Comparison of ENCODE assay signal across 9 cellular contexts in genomic region chr2:43675646-43676321, GRCh38. TPM values are rescaled to one million over a fixed set of nuclear protein-coding genes. Genes with fewer than 3 reads are reported as not detected.
DNase-seq lines count a peak whose midpoint lies in the region; ATAC-seq lines count a peak whose summit lies in the region.
"Had no signal": no experiment of that assay in that cellular context is flagged by ENCODE, and none has a peak within 500 bp of the region (broad histone marks: within the 10 kb centered on the region; RNA-seq: fewer than 3 reads in every experiment).

No MANE protein-coding gene starts in this region.

- H3K27me3 Mint-ChIP-seq in T-helper 2 cell treated with Interferon-gamma antibody and Interleukin-4, amounts not matched to agents 5 μg/mL and 100 μg/mL, for 36 hours (ENCODE audit: low read depth) = peaks cover 4% of the 10 kb centered on the region
- peaks cover 25% of the 10 kb centered on the region for H3K27me3 Mint-ChIP-seq in activated naive CD8-positive, alpha-beta T cell treated with anti-CD3 and anti-CD28 coated beads, Interleukin-2, amount 50 U/mL, for 24 hours
- peaks cover 2 to 8% (median 7%) of the 10 kb centered on the region in 3 donors for H3K27me3 Mint-ChIP-seq in immature natural killer cell (ENCODE audit: low read depth in 3 of 3)

- no peak for DNase-seq in T-helper 2 cell treated with Interferon-gamma antibody and Interleukin-4, amounts not matched to agents 5 μg/mL and 100 μg/mL, for 36 hours (ENCODE audit: low spot score)
- DNase-seq in T-helper 2 cell (no peak), immature natural killer cell (no peak), H4 (ENCODE audit: low spot score) (no peak), NCI-H69 (lab: John Stamatoyannopoulos, UW) (no peak)
- no peak for DNase-seq in activated naive CD8-positive, alpha-beta T cell treated with anti-CD3 and anti-CD28 coated beads, Interleukin-2, amount 50 U/mL, for 24 hours
- DNase-seq: effector CD4-positive, alpha-beta T cell had no signal

- H3K36me3 ChIP-seq in stomach smooth muscle (ENCODE audit: control insufficient read depth in 2 of 2, insufficient read depth in 2 of 2, low read length in 2 of 2) = no peaks in the 10 kb centered on the region

- peak overlapping the region; percentile 79 to 89 for H3K9ac ChIP-seq in stomach smooth muscle (ENCODE audit: low read length in 2 of 2)

- H3K4me3 Mint-ChIP-seq in T-helper 2 cell treated with Interferon-gamma antibody and Interleukin-4, amounts not matched to agents 5 μg/mL and 100 μg/mL, for 36 hours = peak overlapping the region; percentile 52
- H3K4me3 Mint-ChIP-seq in activated naive CD8-positive, alpha-beta T cell treated with anti-CD3 and anti-CD28 coated beads, Interleukin-2, amount 50 U/mL, for 24 hours = peak overlapping the region; percentile 35
- peak overlapping the region in 3 of 5 donors; percentile 23 to 52 (median 38) for H3K4me3 Mint-ChIP-seq in immature natural killer cell

- H3K27ac Mint-ChIP-seq in T-helper 2 cell treated with Interferon-gamma antibody and Interleukin-4, amounts not matched to agents 5 μg/mL and 100 μg/mL, for 36 hours = no peak overlapping the region
- no peak overlapping the region for H3K27ac Mint-ChIP-seq in activated naive CD8-positive, alpha-beta T cell treated with anti-CD3 and anti-CD28 coated beads, Interleukin-2, amount 50 U/mL, for 24 hours
- H3K27ac Mint-ChIP-seq in immature natural killer cell = no peak overlapping the region

- H3K9me3 ChIP-seq in stomach smooth muscle (ENCODE audit: control insufficient read depth in 2 of 2, low read length in 2 of 2) = no peaks in the 10 kb centered on the region

- ATAC-seq in activated naive CD8-positive, alpha-beta T cell treated with anti-CD3 and anti-CD28 coated beads, Interleukin-2, amount 50 U/mL, for 24 hours = no peak
- no peak for ATAC-seq in HG03457 (IDR thresholded peaks at IDR 0.05; ENCODE audit: unreplicated experiment)

- peaks cover 7% of the 10 kb centered on the region for H3K9me3 Mint-ChIP-seq in T-helper 2 cell treated with Interferon-gamma antibody and Interleukin-4, amounts not matched to agents 5 μg/mL and 100 μg/mL, for 36 hours
- H3K9me3 Mint-ChIP-seq in activated naive CD8-positive, alpha-beta T cell treated with anti-CD3 and anti-CD28 coated beads, Interleukin-2, amount 50 U/mL, for 24 hours = peaks cover 12% of the 10 kb centered on the region
- peaks cover 0 to 6% (median 0%) of the 10 kb centered on the region in 6 donors for H3K9me3 Mint-ChIP-seq in immature natural killer cell

- peak overlapping the region; percentile 33 for H3K27ac ChIP-seq in stomach smooth muscle (ENCODE audit: low read length)

- H3K27me3 ChIP-seq in stomach smooth muscle (ENCODE audit: control insufficient read depth in 1 of 2, insufficient read depth in 2 of 2, low read length in 2 of 2) = no peaks in the 10 kb centered on the region

- H3K4me3 ChIP-seq in stomach smooth muscle (ENCODE audit: low read length in 2 of 2) = peak overlapping the region; percentile 77 to 81

- peaks cover 3% of the 10 kb centered on the region for H3K4me1 ChIP-seq in stomach smooth muscle (ENCODE audit: control insufficient read depth, insufficient read depth, low read length)

- peaks cover 7% of the 10 kb centered on the region for H3K4me1 Mint-ChIP-seq in T-helper 2 cell treated with Interferon-gamma antibody and Interleukin-4, amounts not matched to agents 5 μg/mL and 100 μg/mL, for 36 hours (ENCODE audit: low read depth)
- H3K4me1 Mint-ChIP-seq in activated naive CD8-positive, alpha-beta T cell treated with anti-CD3 and anti-CD28 coated beads, Interleukin-2, amount 50 U/mL, for 24 hours = peaks cover 5% of the 10 kb centered on the region
- peaks cover 1 to 7% of the 10 kb centered on the region in 2 donors for H3K4me1 Mint-ChIP-seq in immature natural killer cell

- H3K36me3 Mint-ChIP-seq in T-helper 2 cell treated with Interferon-gamma antibody and Interleukin-4, amounts not matched to agents 5 μg/mL and 100 μg/mL, for 36 hours (ENCODE audit: low read depth) = no peaks in the 10 kb centered on the region
- H3K36me3 Mint-ChIP-seq in activated naive CD8-positive, alpha-beta T cell treated with anti-CD3 and anti-CD28 coated beads, Interleukin-2, amount 50 U/mL, for 24 hours (ENCODE audit: low read depth) = peaks cover 3% of the 10 kb centered on the region
- H3K36me3 Mint-ChIP-seq in immature natural killer cell = no peaks in the 10 kb centered on the region

RNA-seq across cellular contexts. Expression of gene C1GALT1C1L, which starts 0.4 kb away (rescaled TPM):
- not detected for polyA plus RNA-seq in immature natural killer cell
- total RNA-seq in H4 (2014; rRNA removed; shearing (Covaris generic)) = 3.9 and 4.2 TPM in 2 replicates

RNA-seq across cellular contexts. Expression of gene PLEKHH2, which starts 38.7 kb away (rescaled TPM):
- not detected for polyA plus RNA-seq in immature natural killer cell
- total RNA-seq in H4 (2014; rRNA removed; shearing (Covaris generic)) = 0.70 and 0.75 TPM in 2 replicates
